ENCODE assay signal across 7 cellular contexts in genomic region chr18:47149457-47150028, GRCh38. TPM values are rescaled to one million over a fixed set of nuclear protein-coding genes. Genes with fewer than 3 reads are reported as not detected.
DNase-seq lines count a peak whose midpoint lies in the region; ATAC-seq and TF ChIP-seq lines count a peak whose summit lies in the region.

No MANE protein-coding gene starts in this region.

- CTCF ChIA-PET in OCI-LY7 (lab: Charles Lee; ENCODE audit: unreplicated experiment) = no interaction called here

- no peak for ATAC-seq in GM21515 (IDR thresholded peaks at IDR 0.05; ENCODE audit: unreplicated experiment)
- ATAC-seq in HG02852 (IDR thresholded peaks at IDR 0.05; ENCODE audit: unreplicated experiment) = no peak

- H3K27me3 ChIP-seq in GM23248 (replicated peaks; ENCODE audit: insufficient read depth) (no peaks in the 10 kb centered on the region), duodenal mucosa (ENCODE audit: control insufficient read depth in 1 of 2, insufficient read depth in 2 of 2, low read length in 2 of 2) (no peaks in the 10 kb centered on the region), mucosa of rectum (ENCODE audit: control insufficient read depth in 2 of 2, insufficient read depth in 2 of 2, low read length in 2 of 2) (no peaks in the 10 kb centered on the region)

- DNase-seq in GM23248 (peak; percentile 27), OCI-LY7 (ENCODE audit: low spot score) (no peak), NCI-H2171 (lab: John Stamatoyannopoulos, UW) (no peak)

- H3K9me2 ChIP-seq in GM23248 (ENCODE audit: insufficient read depth) (no peaks in the 10 kb centered on the region), OCI-LY7 (ENCODE audit: insufficient read depth, low read length) (no peaks in the 10 kb centered on the region)

- in situ Hi-C loops in GM23248 (cut with MboI) = no loop called here

- H3K4me1 ChIP-seq in GM23248 (ENCODE audit: insufficient read depth) (peaks cover 10% of the 10 kb centered on the region; the same call in 1 of the 2 replicates), OCI-LY7 (ENCODE audit: insufficient read depth, low read length, poor library complexity, severe bottlenecking) (peaks cover 4% of the 10 kb centered on the region), duodenal mucosa (ENCODE audit: control insufficient read depth in 1 of 2, insufficient read depth in 2 of 2, low read length in 2 of 2) (peaks cover 18 to 26% of the 10 kb centered on the region in 2 donors), mucosa of rectum (ENCODE audit: control insufficient read depth in 2 of 2, insufficient read depth in 2 of 2, low read length in 2 of 2) (peaks cover 7 to 14% of the 10 kb centered on the region in 2 donors)

- H3K79me2 ChIP-seq in GM23248 (ENCODE audit: insufficient read depth) (peaks cover 59% of the 10 kb centered on the region), OCI-LY7 (ENCODE audit: insufficient read depth, low read depth, low read length) (no peaks in the 10 kb centered on the region)

- H4K20me1 ChIP-seq in GM23248 (ENCODE audit: insufficient read depth) (no peaks in the 10 kb centered on the region), OCI-LY7 (ENCODE audit: insufficient read depth, low read length) (no peaks in the 10 kb centered on the region)

- H3K9me3 ChIP-seq in GM23248 (ENCODE audit: low read depth) (no peaks in the 10 kb centered on the region), OCI-LY7 (ENCODE audit: low read length) (no peaks in the 10 kb centered on the region), duodenal mucosa (ENCODE audit: control insufficient read depth in 1 of 2, low read length in 2 of 2) (no peaks in the 10 kb centered on the region), mucosa of rectum (ENCODE audit: control insufficient read depth in 2 of 2, low read length in 2 of 2) (no peaks in the 10 kb centered on the region)

- H3F3A ChIP-seq in GM23248 (ENCODE audit: insufficient read depth) = peaks cover 18% of the 10 kb centered on the region

- POLR2A ChIA-PET in OCI-LY7 (lab: Charles Lee) = interaction anchor here (1.0 kb wide), 1 partner anchor 29 kb away, joined by 3 read pairs; no protein-coding TSS in a partner anchor

- H3K4me3 ChIP-seq in GM23248 (peak overlapping the region; percentile 85), OCI-LY7 (ENCODE audit: low read depth, low read length, poor library complexity, severe bottlenecking) (peak overlapping the region; percentile 75), duodenal mucosa (ENCODE audit: low read depth in 1 of 2, low read length in 2 of 2) (peak overlapping the region; percentile 94 to 96), mucosa of rectum (ENCODE audit: low read length in 2 of 2) (peak overlapping the region; percentile 90 to 98)

- TF ChIP-seq CTCF in OCI-LY7 (conservative IDR thresholded peaks at IDR 0.05; ENCODE audit: low read length) = no peak

- H3K9ac ChIP-seq in GM23248 = peak overlapping the region; percentile 91
- H3K9ac ChIP-seq in duodenal mucosa (ENCODE audit: low read depth in 1 of 2, low read length in 2 of 2) = peak overlapping the region; percentile 90 to 95
- peak overlapping the region; percentile 84 to 94 for H3K9ac ChIP-seq in mucosa of rectum (ENCODE audit: low read depth in 1 of 2, low read length in 2 of 2)

- H3K36me3 ChIP-seq in GM23248 (ENCODE audit: low read depth) (peaks cover 11% of the 10 kb centered on the region; the same call in 1 of the 2 replicates), OCI-LY7 (ENCODE audit: insufficient read depth, low read length) (peaks cover 8% of the 10 kb centered on the region), duodenal mucosa (ENCODE audit: control insufficient read depth in 1 of 2, insufficient read depth in 2 of 2, low read length in 2 of 2) (peaks cover 0 to 7% of the 10 kb centered on the region in 2 donors), mucosa of rectum (ENCODE audit: control insufficient read depth in 2 of 2, insufficient read depth in 2 of 2, low read length in 2 of 2) (peaks cover 6 to 8% of the 10 kb centered on the region in 2 donors)

- no TSS peak for BruUV-seq in OCI-LY7 (replicated peaks; lab: Mats Ljungman, UMichigan)

- H2AFZ ChIP-seq in GM23248 (peak overlapping the region; percentile 91), OCI-LY7 (ENCODE audit: low read length) (peak overlapping the region; percentile 66; the same call in 1 of the 2 replicates)

- H3K27ac ChIP-seq in GM23248 (peak overlapping the region; percentile 83), OCI-LY7 (ENCODE audit: low read depth, low read length, poor library complexity, severe bottlenecking) (no peak overlapping the region), duodenal mucosa (ENCODE audit: low read depth, low read length) (peak overlapping the region; percentile 83), mucosa of rectum (ENCODE audit: low read depth in 2 of 2, low read length in 2 of 2) (peak overlapping the region; percentile 78 to 90)

- 16 to 20% methylated on average over 12 of the region's 12 CpGs for WGBS in GM23248 (ENCODE audit: low coverage in 1 of 2, low lambda C conversion rate in 2 of 2, missing lambda C conversion rate in 2 of 2), 2 experiments

- intact Hi-C loops in OCI-LY7 (cut with micrococcal nuclease; ENCODE audit: unreplicated experiment) = no loop called here

- H3K4me2 ChIP-seq in GM23248 (ENCODE audit: unreplicated experiment) (peak overlapping the region; percentile 87), OCI-LY7 (ENCODE audit: low read length) (peak overlapping the region; percentile 95)

RNA-seq across cellular contexts. Expression of gene HDHD2, which starts 0.8 kb away (rescaled TPM):
- total RNA-seq in GM23248 (2014; rRNA removed; shearing (Covaris generic)) = 11.6 and 14.2 TPM in 2 replicates
- polyA plus RNA-seq in GM23248 (2016; fragmentation: Nextera tagmentation; extraction: Ambion mirVana) = 23.6 and 25.4 TPM in 2 replicates
- total RNA-seq in OCI-LY7 (2014; rRNA removed; shearing (Covaris generic)) = 8.4 and 10.6 TPM in 2 replicates
- total RNA-seq in OCI-LY7 (2022) = 16.6 and 19.0 TPM in 2 replicates

RNA-seq across cellular contexts. Expression of gene IER3IP1, which starts 26.6 kb away (rescaled TPM):
- total RNA-seq in GM23248 (2014; rRNA removed; shearing (Covaris generic)) = 26.3 and 28.3 TPM in 2 replicates
- 39.8 and 40.9 TPM in 2 replicates for polyA plus RNA-seq in GM23248 (2016; fragmentation: Nextera tagmentation; extraction: Ambion mirVana)
- total RNA-seq in OCI-LY7 (2014; rRNA removed; shearing (Covaris generic)) = 11.6 and 18.2 TPM in 2 replicates
- 5.5 and 6.7 TPM in 2 replicates for total RNA-seq in OCI-LY7 (2022)
